ENCODE assay signal across 20 cellular contexts in genomic region chrX:10548681-10549080, GRCh38.
"Had no signal": no experiment of that assay in that cellular context is flagged by ENCODE, and none has a peak within 500 bp of the region (broad histone marks: within the 10 kb centered on the region; RNA-seq: fewer than 3 reads in every experiment).

No MANE protein-coding gene starts in this region.

- H3K27ac Mint-ChIP-seq: immature natural killer cell, naive B cell, nephron, progenitor cell of endocrine pancreas had no signal

- H3K4me1 Mint-ChIP-seq: immature natural killer cell, naive B cell had no signal

- H3K27ac ChIP-seq: dorsolateral prefrontal cortex, epithelial cell of prostate, esophagus squamous epithelium, foreskin keratinocyte, pancreas, stomach, thoracic aorta had no signal

- H3K36me3 Mint-ChIP-seq: immature natural killer cell, naive B cell had no signal

- H3K36me3 ChIP-seq: esophagus squamous epithelium, pancreas, stomach, thoracic aorta, transverse colon had no signal

- DNase-seq: cortex of kidney; effector CD8-positive, alpha-beta T cell; esophagus squamous epithelium; immature natural killer cell; mesendoderm; naive B cell; occipital lobe; pancreas; right cardiac atrium; stimulated activated CD4-positive, alpha-beta T cell treated with anti-CD3 and anti-CD28 coated beads, Interleukin-12 subunit alpha, Interleukin-12 subunit beta, amount 100 ng/mL, for 4 hours; stimulated activated naive CD4-positive, alpha-beta T cell; stomach had no signal

- H3K4me3 ChIP-seq: dorsolateral prefrontal cortex, esophagus squamous epithelium, pancreas, stomach, thoracic aorta, transverse colon had no signal

- H3K4me1 ChIP-seq: pancreas, stomach had no signal

- H3K27me3 Mint-ChIP-seq: progenitor cell of endocrine pancreas had no signal

- FAIRE-seq: small intestine had no signal

- H3K27me3 ChIP-seq: esophagus squamous epithelium, foreskin keratinocyte, pancreas, stomach, transverse colon had no signal

- H3K4me3 Mint-ChIP-seq: immature natural killer cell, naive B cell, nephron had no signal

- ATAC-seq: foreskin keratinocyte, pancreas, right cardiac atrium had no signal

- H3K9me3 Mint-ChIP-seq: immature natural killer cell, nephron had no signal

- H3K9me3 ChIP-seq: esophagus squamous epithelium, pancreas, stomach, thoracic aorta, transverse colon had no signal
